Comparison of ENCODE assay signal across 1 cellular context in the genomic region with DNA sequence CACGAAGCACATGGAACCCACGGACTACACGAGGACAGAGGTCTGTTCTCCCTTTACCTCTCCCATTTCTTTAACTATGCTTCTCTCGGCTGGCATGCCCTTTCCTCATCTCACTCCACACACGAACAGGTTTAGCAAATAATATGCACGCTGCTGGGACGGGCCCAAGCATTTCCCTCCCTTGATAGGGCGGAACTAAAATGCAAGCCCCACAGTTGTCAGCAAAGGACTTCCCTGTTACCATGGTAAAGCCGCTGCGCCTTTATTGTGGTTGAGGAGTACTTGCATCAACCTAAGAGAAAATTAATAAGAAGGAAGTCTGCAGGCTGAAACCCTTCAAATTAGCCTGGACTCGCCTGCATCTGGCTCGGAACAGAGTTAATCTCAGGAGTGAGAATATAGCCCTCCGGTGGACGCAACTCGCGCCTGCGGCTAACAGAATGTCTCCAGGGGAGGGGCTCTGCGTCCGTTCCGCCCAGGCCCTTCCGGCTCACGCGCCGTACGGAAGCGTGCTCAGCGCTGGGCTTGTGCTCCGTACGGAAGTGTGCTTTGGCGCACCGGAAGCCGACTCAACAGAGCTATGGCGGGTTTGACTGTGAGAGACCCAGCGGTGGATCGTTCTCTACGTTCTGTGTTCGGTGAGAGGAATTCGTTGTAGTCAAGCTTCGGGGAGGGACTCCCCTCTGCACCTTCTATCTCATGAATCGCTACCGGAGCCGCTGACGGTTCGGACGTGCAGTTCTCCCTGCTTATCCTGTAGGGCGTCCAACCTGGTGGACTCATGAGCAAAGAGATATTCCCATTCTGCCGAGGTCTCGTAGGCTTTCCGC.
TF ChIP-seq lines count a peak whose summit lies in the region.

A gene with protein sequence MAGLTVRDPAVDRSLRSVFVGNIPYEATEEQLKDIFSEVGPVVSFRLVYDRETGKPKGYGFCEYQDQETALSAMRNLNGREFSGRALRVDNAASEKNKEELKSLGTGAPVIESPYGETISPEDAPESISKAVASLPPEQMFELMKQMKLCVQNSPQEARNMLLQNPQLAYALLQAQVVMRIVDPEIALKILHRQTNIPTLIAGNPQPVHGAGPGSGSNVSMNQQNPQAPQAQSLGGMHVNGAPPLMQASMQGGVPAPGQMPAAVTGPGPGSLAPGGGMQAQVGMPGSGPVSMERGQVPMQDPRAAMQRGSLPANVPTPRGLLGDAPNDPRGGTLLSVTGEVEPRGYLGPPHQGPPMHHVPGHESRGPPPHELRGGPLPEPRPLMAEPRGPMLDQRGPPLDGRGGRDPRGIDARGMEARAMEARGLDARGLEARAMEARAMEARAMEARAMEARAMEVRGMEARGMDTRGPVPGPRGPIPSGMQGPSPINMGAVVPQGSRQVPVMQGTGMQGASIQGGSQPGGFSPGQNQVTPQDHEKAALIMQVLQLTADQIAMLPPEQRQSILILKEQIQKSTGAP (plus strand): TSS at position 555 of the 830 bp plus-strand sequence. CDS start 26 bp downstream, at position 581.

TF ChIP-seq in K562, 482 proteins besides CTCF, POLR2A, EP300 and RAD21 (continued from another document and continues in another):
- TF ChIP-seq, protein P1, sequence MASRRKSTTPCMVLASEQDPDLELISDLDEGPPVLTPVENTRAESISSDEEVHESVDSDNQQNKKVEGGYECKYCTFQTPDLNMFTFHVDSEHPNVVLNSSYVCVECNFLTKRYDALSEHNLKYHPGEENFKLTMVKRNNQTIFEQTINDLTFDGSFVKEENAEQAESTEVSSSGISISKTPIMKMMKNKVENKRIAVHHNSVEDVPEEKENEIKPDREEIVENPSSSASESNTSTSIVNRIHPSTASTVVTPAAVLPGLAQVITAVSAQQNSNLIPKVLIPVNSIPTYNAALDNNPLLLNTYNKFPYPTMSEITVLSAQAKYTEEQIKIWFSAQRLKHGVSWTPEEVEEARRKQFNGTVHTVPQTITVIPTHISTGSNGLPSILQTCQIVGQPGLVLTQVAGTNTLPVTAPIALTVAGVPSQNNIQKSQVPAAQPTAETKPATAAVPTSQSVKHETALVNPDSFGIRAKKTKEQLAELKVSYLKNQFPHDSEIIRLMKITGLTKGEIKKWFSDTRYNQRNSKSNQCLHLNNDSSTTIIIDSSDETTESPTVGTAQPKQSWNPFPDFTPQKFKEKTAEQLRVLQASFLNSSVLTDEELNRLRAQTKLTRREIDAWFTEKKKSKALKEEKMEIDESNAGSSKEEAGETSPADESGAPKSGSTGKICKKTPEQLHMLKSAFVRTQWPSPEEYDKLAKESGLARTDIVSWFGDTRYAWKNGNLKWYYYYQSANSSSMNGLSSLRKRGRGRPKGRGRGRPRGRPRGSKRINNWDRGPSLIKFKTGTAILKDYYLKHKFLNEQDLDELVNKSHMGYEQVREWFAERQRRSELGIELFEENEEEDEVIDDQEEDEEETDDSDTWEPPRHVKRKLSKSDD (conservative IDR thresholded peaks at IDR 0.05; ENCODE audit: low read length): 0 out of 2 replicates have a peak, but pooled peaks have one; percentile 48
- TF ChIP-seq ZBTB7A (IDR thresholded peaks at IDR 0.05; ENCODE audit: borderline replicate concordance, control insufficient read depth, low read depth, low read length): no peak
- peak; percentile 95 for TF ChIP-seq ETV1 (tag; conservative IDR thresholded peaks at IDR 0.05; ENCODE audit: low read depth)
- no peak for TF ChIP-seq CSDE1 (IDR thresholded peaks at IDR 0.05)
- no peak for TF ChIP-seq GTF2E2 (tag; IDR thresholded peaks at IDR 0.05)
- TF ChIP-seq SMARCE1 (IDR thresholded peaks at IDR 0.05): no peak
- TF ChIP-seq NFIX (CRISPR knock-in tag; IDR thresholded peaks at IDR 0.05; ENCODE audit: low read depth): no peak
- no peak for TF ChIP-seq ZNF785 (CRISPR knock-in tag; IDR thresholded peaks at IDR 0.05)
- TF ChIP-seq MEIS2 (IDR thresholded peaks at IDR 0.05; ENCODE audit: partially characterized antibody): no peak
- no peak for TF ChIP-seq CEBPG (CRISPR knock-in tag; IDR thresholded peaks at IDR 0.05)
- TF ChIP-seq CEBPG (tag; conservative IDR thresholded peaks at IDR 0.05 in 1 of 2, IDR thresholded peaks at IDR 0.05 in 1 of 2): no peak
- no peak for TF ChIP-seq EWSR1 (IDR thresholded peaks at IDR 0.05; ENCODE audit: borderline replicate concordance, low read depth, partially characterized antibody)
- peak; percentile 61 for TF ChIP-seq SETDB1 (IDR thresholded peaks at IDR 0.05; ENCODE audit: low read length)
- TF ChIP-seq FOSL1 (tag; conservative IDR thresholded peaks at IDR 0.05): no peak
- TF ChIP-seq, protein P2, sequence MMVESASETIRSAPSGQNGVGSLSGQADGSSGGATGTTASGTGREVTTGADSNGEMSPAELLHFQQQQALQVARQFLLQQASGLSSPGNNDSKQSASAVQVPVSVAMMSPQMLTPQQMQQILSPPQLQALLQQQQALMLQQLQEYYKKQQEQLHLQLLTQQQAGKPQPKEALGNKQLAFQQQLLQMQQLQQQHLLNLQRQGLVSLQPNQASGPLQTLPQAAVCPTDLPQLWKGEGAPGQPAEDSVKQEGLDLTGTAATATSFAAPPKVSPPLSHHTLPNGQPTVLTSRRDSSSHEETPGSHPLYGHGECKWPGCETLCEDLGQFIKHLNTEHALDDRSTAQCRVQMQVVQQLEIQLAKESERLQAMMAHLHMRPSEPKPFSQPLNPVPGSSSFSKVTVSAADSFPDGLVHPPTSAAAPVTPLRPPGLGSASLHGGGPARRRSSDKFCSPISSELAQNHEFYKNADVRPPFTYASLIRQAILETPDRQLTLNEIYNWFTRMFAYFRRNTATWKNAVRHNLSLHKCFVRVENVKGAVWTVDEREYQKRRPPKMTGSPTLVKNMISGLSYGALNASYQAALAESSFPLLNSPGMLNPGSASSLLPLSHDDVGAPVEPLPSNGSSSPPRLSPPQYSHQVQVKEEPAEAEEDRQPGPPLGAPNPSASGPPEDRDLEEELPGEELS (CRISPR knock-in tag; IDR thresholded peaks at IDR 0.05; ENCODE audit: borderline replicate concordance): no peak
- TF ChIP-seq NR2F6 (CRISPR knock-in tag; IDR thresholded peaks at IDR 0.05): no peak
- no peak for TF ChIP-seq HDAC8 (tag; IDR thresholded peaks at IDR 0.05)
- TF ChIP-seq SP1 (CRISPR knock-in tag; IDR thresholded peaks at IDR 0.05): peak; percentile 69
- TF ChIP-seq KDM5B (IDR thresholded peaks at IDR 0.05; ENCODE audit: insufficient replicate concordance, low read depth, low read length): peak; percentile 54
- no peak for TF ChIP-seq SMARCA4 (IDR thresholded peaks at IDR 0.05)
- TF ChIP-seq ZNF140 (CRISPR knock-in tag; IDR thresholded peaks at IDR 0.05): no peak
- TF ChIP-seq KLF1 (tag; IDR thresholded peaks at IDR 0.05): no peak
- TF ChIP-seq HDAC6 (IDR thresholded peaks at IDR 0.05; ENCODE audit: low read depth, low read length): no peak
- no peak for TF ChIP-seq RBM15 (IDR thresholded peaks at IDR 0.05; ENCODE audit: insufficient read depth, low read length)
- TF ChIP-seq NEUROD1 (IDR thresholded peaks at IDR 0.05; ENCODE audit: borderline replicate concordance, low read depth, low read length, partially characterized antibody): peak; percentile 18
- TF ChIP-seq, protein P3, sequence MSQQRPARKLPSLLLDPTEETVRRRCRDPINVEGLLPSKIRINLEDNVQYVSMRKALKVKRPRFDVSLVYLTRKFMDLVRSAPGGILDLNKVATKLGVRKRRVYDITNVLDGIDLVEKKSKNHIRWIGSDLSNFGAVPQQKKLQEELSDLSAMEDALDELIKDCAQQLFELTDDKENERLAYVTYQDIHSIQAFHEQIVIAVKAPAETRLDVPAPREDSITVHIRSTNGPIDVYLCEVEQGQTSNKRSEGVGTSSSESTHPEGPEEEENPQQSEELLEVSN (IDR thresholded peaks at IDR 0.05; ENCODE audit: borderline replicate concordance in 1 of 2, extremely low read depth in 1 of 2, insufficient read depth in 1 of 2, insufficient read length in 1 of 2, low read depth in 1 of 2, low read length in 1 of 2, poor library complexity in 1 of 2, severe bottlenecking in 1 of 2): peak in 1 of 2 experiments; percentile 78
- peak; percentile 47; the same call in 1 of the 2 replicates for TF ChIP-seq ATF7 (IDR thresholded peaks at IDR 0.05)
- peak; percentile 75 for TF ChIP-seq SUPT5H (IDR thresholded peaks at IDR 0.05)
- no peak for TF ChIP-seq TARDBP (IDR thresholded peaks at IDR 0.05)
- peak; percentile 98 for TF ChIP-seq GABPB1 (CRISPR knock-in tag; IDR thresholded peaks at IDR 0.05)
- TF ChIP-seq ZNF695 (CRISPR knock-in tag; IDR thresholded peaks at IDR 0.05): no peak
- TF ChIP-seq ZNF239 (CRISPR knock-in tag; IDR thresholded peaks at IDR 0.05): no peak
- TF ChIP-seq SIX5 (IDR thresholded peaks at IDR 0.05; ENCODE audit: borderline replicate concordance in 1 of 2, insufficient read depth in 1 of 2, low read depth in 1 of 2, low read length in 2 of 2): 0 out of 4 replicates have a peak, but pooled peaks of 1 of the 2 experiments have one; percentile 12
- TF ChIP-seq CREM (IDR thresholded peaks at IDR 0.05; ENCODE audit: low read depth): peak; percentile 85
- TF ChIP-seq TCF7 (IDR thresholded peaks at IDR 0.05; ENCODE audit: borderline replicate concordance): no peak
- TF ChIP-seq CBX1 (IDR thresholded peaks at IDR 0.05; ENCODE audit: low read depth): 0 out of 2 replicates have a peak, but pooled peaks have one; percentile 22
- TF ChIP-seq MTA3 (IDR thresholded peaks at IDR 0.05; ENCODE audit: borderline replicate concordance): no peak
- TF ChIP-seq MECOM (CRISPR knock-in tag; IDR thresholded peaks at IDR 0.05): no peak
- TF ChIP-seq PCBP1 (IDR thresholded peaks at IDR 0.05; ENCODE audit: low read depth, low read length, poor library complexity, severe bottlenecking): no peak
- TF ChIP-seq, protein P4, sequence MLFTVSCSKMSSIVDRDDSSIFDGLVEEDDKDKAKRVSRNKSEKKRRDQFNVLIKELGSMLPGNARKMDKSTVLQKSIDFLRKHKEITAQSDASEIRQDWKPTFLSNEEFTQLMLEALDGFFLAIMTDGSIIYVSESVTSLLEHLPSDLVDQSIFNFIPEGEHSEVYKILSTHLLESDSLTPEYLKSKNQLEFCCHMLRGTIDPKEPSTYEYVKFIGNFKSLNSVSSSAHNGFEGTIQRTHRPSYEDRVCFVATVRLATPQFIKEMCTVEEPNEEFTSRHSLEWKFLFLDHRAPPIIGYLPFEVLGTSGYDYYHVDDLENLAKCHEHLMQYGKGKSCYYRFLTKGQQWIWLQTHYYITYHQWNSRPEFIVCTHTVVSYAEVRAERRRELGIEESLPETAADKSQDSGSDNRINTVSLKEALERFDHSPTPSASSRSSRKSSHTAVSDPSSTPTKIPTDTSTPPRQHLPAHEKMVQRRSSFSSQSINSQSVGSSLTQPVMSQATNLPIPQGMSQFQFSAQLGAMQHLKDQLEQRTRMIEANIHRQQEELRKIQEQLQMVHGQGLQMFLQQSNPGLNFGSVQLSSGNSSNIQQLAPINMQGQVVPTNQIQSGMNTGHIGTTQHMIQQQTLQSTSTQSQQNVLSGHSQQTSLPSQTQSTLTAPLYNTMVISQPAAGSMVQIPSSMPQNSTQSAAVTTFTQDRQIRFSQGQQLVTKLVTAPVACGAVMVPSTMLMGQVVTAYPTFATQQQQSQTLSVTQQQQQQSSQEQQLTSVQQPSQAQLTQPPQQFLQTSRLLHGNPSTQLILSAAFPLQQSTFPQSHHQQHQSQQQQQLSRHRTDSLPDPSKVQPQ (CRISPR knock-in tag; IDR thresholded peaks at IDR 0.05; ENCODE audit: borderline replicate concordance): no peak
- TF ChIP-seq DMBX1 (CRISPR knock-in tag; IDR thresholded peaks at IDR 0.05; ENCODE audit: borderline replicate concordance): no peak
- peak; percentile 75; the same call in 1 of the 2 replicates for TF ChIP-seq ZKSCAN1 (IDR thresholded peaks at IDR 0.05; ENCODE audit: low read depth, low read length)
- no peak for TF ChIP-seq RAD51 (IDR thresholded peaks at IDR 0.05; ENCODE audit: borderline replicate concordance, low read depth)
- TF ChIP-seq MAFG (tag; conservative IDR thresholded peaks at IDR 0.05): no peak
- TF ChIP-seq PURB (CRISPR knock-in tag; IDR thresholded peaks at IDR 0.05; ENCODE audit: low read depth): no peak
- TF ChIP-seq ZNF133 (CRISPR knock-in tag; IDR thresholded peaks at IDR 0.05): no peak
- TF ChIP-seq, protein P5, sequence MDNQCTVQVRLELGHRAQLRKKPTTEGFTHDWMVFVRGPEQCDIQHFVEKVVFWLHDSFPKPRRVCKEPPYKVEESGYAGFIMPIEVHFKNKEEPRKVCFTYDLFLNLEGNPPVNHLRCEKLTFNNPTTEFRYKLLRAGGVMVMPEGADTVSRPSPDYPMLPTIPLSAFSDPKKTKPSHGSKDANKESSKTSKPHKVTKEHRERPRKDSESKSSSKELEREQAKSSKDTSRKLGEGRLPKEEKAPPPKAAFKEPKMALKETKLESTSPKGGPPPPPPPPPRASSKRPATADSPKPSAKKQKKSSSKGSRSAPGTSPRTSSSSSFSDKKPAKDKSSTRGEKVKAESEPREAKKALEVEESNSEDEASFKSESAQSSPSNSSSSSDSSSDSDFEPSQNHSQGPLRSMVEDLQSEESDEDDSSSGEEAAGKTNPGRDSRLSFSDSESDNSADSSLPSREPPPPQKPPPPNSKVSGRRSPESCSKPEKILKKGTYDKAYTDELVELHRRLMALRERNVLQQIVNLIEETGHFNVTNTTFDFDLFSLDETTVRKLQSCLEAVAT (IDR thresholded peaks at IDR 0.05): no peak
- TF ChIP-seq MBD2 (IDR thresholded peaks at IDR 0.05; ENCODE audit: borderline replicate concordance, low read depth): peak; percentile 51; the same call in 1 of the 2 replicates
- TF ChIP-seq SREBF2 (CRISPR knock-in tag; IDR thresholded peaks at IDR 0.05): no peak
- TF ChIP-seq BRD9 (IDR thresholded peaks at IDR 0.05; ENCODE audit: low read depth, partially characterized antibody): no peak
- TF ChIP-seq, protein P6, sequence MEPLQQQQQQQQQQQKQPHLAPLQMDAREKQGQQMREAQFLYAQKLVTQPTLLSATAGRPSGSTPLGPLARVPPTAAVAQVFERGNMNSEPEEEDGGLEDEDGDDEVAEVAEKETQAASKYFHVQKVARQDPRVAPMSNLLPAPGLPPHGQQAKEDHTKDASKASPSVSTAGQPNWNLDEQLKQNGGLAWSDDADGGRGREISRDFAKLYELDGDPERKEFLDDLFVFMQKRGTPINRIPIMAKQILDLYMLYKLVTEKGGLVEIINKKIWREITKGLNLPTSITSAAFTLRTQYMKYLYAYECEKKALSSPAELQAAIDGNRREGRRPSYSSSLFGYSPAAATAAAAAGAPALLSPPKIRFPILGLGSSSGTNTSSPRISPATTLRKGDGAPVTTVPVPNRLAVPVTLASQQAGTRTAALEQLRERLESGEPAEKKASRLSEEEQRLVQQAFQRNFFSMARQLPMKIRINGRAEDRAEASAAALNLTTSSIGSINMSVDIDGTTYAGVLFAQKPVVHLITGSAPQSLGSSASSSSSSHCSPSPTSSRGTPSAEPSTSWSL (CRISPR knock-in tag; IDR thresholded peaks at IDR 0.05; ENCODE audit: borderline replicate concordance): no peak
- TF ChIP-seq, protein P7, sequence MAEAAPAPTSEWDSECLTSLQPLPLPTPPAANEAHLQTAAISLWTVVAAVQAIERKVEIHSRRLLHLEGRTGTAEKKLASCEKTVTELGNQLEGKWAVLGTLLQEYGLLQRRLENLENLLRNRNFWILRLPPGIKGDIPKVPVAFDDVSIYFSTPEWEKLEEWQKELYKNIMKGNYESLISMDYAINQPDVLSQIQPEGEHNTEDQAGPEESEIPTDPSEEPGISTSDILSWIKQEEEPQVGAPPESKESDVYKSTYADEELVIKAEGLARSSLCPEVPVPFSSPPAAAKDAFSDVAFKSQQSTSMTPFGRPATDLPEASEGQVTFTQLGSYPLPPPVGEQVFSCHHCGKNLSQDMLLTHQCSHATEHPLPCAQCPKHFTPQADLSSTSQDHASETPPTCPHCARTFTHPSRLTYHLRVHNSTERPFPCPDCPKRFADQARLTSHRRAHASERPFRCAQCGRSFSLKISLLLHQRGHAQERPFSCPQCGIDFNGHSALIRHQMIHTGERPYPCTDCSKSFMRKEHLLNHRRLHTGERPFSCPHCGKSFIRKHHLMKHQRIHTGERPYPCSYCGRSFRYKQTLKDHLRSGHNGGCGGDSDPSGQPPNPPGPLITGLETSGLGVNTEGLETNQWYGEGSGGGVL (CRISPR knock-in tag; IDR thresholded peaks at IDR 0.05): no peak
- no peak for TF ChIP-seq ZNF41 (CRISPR knock-in tag; conservative IDR thresholded peaks at IDR 0.05)
